Comparison of ENCODE assay signal across 10 cellular contexts in the genomic region with DNA sequence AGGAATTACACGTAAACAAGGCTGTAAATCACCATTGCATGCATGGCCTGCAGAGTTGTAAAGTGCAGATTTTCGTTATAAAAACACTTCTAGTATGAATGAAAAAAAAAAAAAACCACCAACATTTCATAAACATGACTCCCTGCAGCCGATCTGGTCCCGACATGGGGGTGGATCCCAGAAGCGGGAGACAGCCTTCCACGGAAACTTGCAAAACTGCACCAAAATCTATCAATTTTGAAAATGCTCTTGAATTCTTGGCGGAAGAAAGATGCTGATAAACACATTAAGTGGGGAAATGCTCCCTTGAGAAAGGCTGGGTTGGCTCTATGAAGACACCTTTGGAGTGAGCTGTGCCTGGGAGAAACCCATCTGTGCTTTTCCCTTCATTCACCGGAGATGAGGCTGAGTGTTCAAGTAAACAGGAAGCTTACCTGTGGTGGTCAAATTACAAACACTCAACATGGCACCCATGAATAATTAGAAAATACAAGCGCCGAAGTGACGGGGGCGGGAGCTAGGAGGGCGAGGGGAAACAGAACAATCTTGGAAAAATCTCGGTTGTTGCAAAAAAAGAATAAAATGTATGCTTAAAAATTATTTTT. TPM values are rescaled to one million over a fixed set of nuclear protein-coding genes. Genes with fewer than 3 reads are reported as not detected.
A peak's percentile ranks its signal among the peaks of the same experiment; 100 is the strongest.
DNase-seq lines count a peak whose midpoint lies in the region; ATAC-seq and TF ChIP-seq lines count a peak whose summit lies in the region.
"Had no signal": no experiment of that assay in that cellular context is flagged by ENCODE, and none has a peak within 500 bp of the region (broad histone marks: within the 10 kb centered on the region; RNA-seq: fewer than 3 reads in every experiment).

No MANE protein-coding gene starts in this region.

- peaks cover 5% of the 10 kb centered on the region for H3K36me3 Mint-ChIP-seq in activated naive CD8-positive, alpha-beta T cell

- no peaks in the 10 kb centered on the region for H4K20me1 ChIP-seq in GM23248 (ENCODE audit: insufficient read depth)

- H3K9me2 ChIP-seq in GM23248 (ENCODE audit: insufficient read depth) = no peaks in the 10 kb centered on the region

- DNase-seq in AG04450 (ENCODE audit: low read depth, low spot score) = no peak
- DNase-seq in GM23248 = no peak
- no peak for DNase-seq in kidney epithelial cell (ENCODE audit: low read depth)
- DNase-seq in glomerular visceral epithelial cell (ENCODE audit: extremely low spot score) = no peak
- DNase-seq in NCI-H510A (lab: John Stamatoyannopoulos, UW) = no peak
- DNase-seq: NK-92 treated with Interleukin-12 subunit alpha and Interleukin-12 subunit beta, amount 100 ng/mL, for 24 hours had no signal

- H3K79me2 ChIP-seq in GM23248 (ENCODE audit: insufficient read depth) = no peaks in the 10 kb centered on the region

- H3K4me3 ChIP-seq in AG04450 (ENCODE audit: low read depth, low read length) (peak overlapping the region; percentile 55), GM23248 (peak overlapping the region; percentile 63; the same call in 1 of the 2 replicates), kidney epithelial cell (ENCODE audit: low read depth, low read length) (peak overlapping the region; percentile 22)

- H3K4me3 Mint-ChIP-seq in activated naive CD8-positive, alpha-beta T cell = peak overlapping the region; percentile 69

- peaks cover 15% of the 10 kb centered on the region; the same call in 1 of the 2 replicates for H3K4me1 ChIP-seq in GM23248 (ENCODE audit: insufficient read depth)

- peak overlapping the region; percentile 76 for H3K4me2 ChIP-seq in GM23248 (ENCODE audit: unreplicated experiment)

- TF ChIP-seq CTCF in AG04450 (IDR thresholded peaks at IDR 0.05; ENCODE audit: low read depth, low read length) (no peak), kidney epithelial cell (IDR thresholded peaks at IDR 0.05; ENCODE audit: insufficient read depth, low read length, poor library complexity, severe bottlenecking) (no peak)

- H3K27me3 ChIP-seq in AG04450 (ENCODE audit: control insufficient read depth, insufficient read depth, low read length) (peaks cover 29% of the 10 kb centered on the region), GM23248 (replicated peaks; ENCODE audit: insufficient read depth) (no peaks in the 10 kb centered on the region; the same call in 1 of the 2 replicates), kidney epithelial cell (ENCODE audit: control insufficient read depth, insufficient read depth, low read length) (peaks cover 27% of the 10 kb centered on the region)

- H3K9me3 ChIP-seq in AG04450 (ENCODE audit: control insufficient read depth, insufficient read depth, low read length) (no peaks in the 10 kb centered on the region), GM23248 (ENCODE audit: low read depth) (no peaks in the 10 kb centered on the region)

- POLR2A ChIA-PET in AG04450 (lab: Yijun Ruan, JAX) = interaction anchor here (0.7 to 1.4 kb wide), 3 partner anchors 11 to 520 kb away, joined by 3 to 6 read pairs (median 3); no protein-coding TSS in a partner anchor

- H3K9me3 Mint-ChIP-seq in activated naive CD8-positive, alpha-beta T cell (ENCODE audit: low read depth) = no peaks in the 10 kb centered on the region

- H3K36me3 ChIP-seq in GM23248 (ENCODE audit: low read depth) (no peaks in the 10 kb centered on the region), kidney epithelial cell (ENCODE audit: control insufficient read depth, insufficient read depth, low read length) (no peaks in the 10 kb centered on the region)

- peaks cover 24% of the 10 kb centered on the region for H3F3A ChIP-seq in GM23248 (ENCODE audit: insufficient read depth)

- H3K27ac ChIP-seq in AG04450 (ENCODE audit: low read depth, low read length) (no peak overlapping the region), GM23248 (no peak overlapping the region)

- peaks cover 36% of the 10 kb centered on the region for H3K27me3 Mint-ChIP-seq in activated naive CD8-positive, alpha-beta T cell

- peaks cover 16% of the 10 kb centered on the region for H3K4me1 Mint-ChIP-seq in activated naive CD8-positive, alpha-beta T cell (ENCODE audit: low read depth)

- peak overlapping the region; percentile 62 for H3K9ac ChIP-seq in GM23248

- 88 to 89% methylated on average over 14 of the region's 14 CpGs for WGBS in GM23248 (ENCODE audit: low coverage in 1 of 2, low lambda C conversion rate in 2 of 2, missing lambda C conversion rate in 2 of 2), 2 experiments

- CTCF ChIA-PET in AG04450 (lab: Charles Lee) = interaction anchor here (0.8 to 1.0 kb wide), 3 partner anchors 13 to 463 kb away, joined by 3 read pairs; partner anchors contain the start of gene NPEPL1

- H2AFZ ChIP-seq in GM23248 = peak overlapping the region; percentile 57; the same call in 1 of the 2 replicates

- ATAC-seq in activated CD4-positive, CD25-positive, alpha-beta regulatory T cell treated with anti-CD3 and anti-CD28 coated beads, Interleukin-2, amount 50 U/mL, for 24 hours = no peak
- ATAC-seq in HG02588 (IDR thresholded peaks at IDR 0.05; ENCODE audit: unreplicated experiment) = no peak

- in situ Hi-C loops in GM23248 (cut with MboI) = loop anchor here (25.0 kb wide), 2 partner anchors 608 to 783 kb away; partner anchors contain the start of genes CTSZ and TUBB1

- H3K27ac Mint-ChIP-seq in activated naive CD8-positive, alpha-beta T cell = no peak overlapping the region

RNA-seq across cellular contexts. Expression of gene ANKRD60, which starts 0.8 kb away (rescaled TPM):
- polyA plus RNA-seq in AG04450 (2011; rRNA removed) (not detected in 2 replicates), GM23248 (2016; fragmentation: Nextera tagmentation; extraction: Ambion mirVana) (not detected in 2 replicates)
- polyA minus RNA-seq in AG04450 (2011; rRNA and poly(A)+ RNA removed) = not detected in 2 replicates
- total RNA-seq in GM23248 (2014; rRNA removed; shearing (Covaris generic)) = not detected in 2 replicates
- total RNA-seq in kidney epithelial cell = not detected in 2 replicates
- total RNA-seq: glomerular endothelial cell had no signal
